Comparison of ENCODE assay signal across 1 cellular context in the genomic region with DNA sequence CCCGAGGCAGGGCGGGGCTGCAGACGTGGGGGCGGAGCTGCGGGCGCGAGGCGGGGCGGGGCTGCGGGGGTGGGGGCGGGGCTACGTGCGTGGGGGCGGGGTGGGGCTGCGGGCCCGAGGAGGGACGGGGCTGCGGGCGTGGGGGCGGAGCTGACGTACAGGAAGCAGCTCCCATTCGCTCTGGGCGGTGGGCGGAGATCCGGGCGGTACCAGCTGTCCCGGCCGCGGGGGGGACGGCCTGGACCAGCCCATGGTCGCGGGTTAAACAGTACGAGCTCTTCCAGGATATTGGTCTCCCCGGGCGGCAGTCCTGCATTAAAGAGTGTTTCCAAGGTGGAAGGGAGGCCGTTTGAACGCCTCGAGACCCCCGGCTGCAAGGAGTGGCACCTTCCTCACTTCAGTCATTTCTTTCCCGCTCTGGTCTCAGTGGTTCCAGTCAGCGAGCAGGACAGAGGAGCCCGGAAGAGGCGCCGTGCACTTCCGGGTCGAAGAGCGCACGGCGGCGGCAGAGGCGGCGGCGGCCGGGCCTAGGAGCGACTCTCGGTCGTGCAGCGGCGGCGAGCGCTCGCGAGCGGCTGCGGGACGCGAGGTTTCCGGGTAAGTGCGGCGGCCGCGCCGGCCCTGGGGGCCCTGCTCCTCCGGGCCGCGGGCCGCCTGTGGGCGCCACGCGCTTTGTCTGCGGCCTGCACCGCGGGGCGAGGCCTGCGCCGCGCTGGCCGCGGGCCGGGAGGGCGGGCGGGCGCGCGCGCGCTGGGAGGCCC.
A peak's percentile ranks its signal among the peaks of the same experiment; 100 is the strongest.
TF ChIP-seq lines count a peak whose summit lies in the region.

A gene with protein sequence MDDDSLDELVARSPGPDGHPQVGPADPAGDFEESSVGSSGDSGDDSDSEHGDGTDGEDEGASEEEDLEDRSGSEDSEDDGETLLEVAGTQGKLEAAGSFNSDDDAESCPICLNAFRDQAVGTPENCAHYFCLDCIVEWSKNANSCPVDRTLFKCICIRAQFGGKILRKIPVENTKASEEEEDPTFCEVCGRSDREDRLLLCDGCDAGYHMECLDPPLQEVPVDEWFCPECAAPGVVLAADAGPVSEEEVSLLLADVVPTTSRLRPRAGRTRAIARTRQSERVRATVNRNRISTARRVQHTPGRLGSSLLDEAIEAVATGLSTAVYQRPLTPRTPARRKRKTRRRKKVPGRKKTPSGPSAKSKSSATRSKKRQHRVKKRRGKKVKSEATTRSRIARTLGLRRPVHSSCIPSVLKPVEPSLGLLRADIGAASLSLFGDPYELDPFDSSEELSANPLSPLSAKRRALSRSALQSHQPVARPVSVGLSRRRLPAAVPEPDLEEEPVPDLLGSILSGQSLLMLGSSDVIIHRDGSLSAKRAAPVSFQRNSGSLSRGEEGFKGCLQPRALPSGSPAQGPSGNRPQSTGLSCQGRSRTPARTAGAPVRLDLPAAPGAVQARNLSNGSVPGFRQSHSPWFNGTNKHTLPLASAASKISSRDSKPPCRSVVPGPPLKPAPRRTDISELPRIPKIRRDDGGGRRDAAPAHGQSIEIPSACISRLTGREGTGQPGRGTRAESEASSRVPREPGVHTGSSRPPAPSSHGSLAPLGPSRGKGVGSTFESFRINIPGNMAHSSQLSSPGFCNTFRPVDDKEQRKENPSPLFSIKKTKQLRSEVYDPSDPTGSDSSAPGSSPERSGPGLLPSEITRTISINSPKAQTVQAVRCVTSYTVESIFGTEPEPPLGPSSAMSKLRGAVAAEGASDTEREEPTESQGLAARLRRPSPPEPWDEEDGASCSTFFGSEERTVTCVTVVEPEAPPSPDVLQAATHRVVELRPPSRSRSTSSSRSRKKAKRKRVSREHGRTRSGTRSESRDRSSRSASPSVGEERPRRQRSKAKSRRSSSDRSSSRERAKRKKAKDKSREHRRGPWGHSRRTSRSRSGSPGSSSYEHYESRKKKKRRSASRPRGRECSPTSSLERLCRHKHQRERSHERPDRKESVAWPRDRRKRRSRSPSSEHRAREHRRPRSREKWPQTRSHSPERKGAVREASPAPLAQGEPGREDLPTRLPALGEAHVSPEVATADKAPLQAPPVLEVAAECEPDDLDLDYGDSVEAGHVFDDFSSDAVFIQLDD (N-terminal part only) (plus strand): TSS at position 475 of the 761 bp plus-strand sequence. CDS start 5,043 bp downstream, outside the sequence.

TF ChIP-seq in K562, 482 proteins besides CTCF, POLR2A, EP300 and RAD21 (continued from another document and continues in another):
- TF ChIP-seq, protein P1, sequence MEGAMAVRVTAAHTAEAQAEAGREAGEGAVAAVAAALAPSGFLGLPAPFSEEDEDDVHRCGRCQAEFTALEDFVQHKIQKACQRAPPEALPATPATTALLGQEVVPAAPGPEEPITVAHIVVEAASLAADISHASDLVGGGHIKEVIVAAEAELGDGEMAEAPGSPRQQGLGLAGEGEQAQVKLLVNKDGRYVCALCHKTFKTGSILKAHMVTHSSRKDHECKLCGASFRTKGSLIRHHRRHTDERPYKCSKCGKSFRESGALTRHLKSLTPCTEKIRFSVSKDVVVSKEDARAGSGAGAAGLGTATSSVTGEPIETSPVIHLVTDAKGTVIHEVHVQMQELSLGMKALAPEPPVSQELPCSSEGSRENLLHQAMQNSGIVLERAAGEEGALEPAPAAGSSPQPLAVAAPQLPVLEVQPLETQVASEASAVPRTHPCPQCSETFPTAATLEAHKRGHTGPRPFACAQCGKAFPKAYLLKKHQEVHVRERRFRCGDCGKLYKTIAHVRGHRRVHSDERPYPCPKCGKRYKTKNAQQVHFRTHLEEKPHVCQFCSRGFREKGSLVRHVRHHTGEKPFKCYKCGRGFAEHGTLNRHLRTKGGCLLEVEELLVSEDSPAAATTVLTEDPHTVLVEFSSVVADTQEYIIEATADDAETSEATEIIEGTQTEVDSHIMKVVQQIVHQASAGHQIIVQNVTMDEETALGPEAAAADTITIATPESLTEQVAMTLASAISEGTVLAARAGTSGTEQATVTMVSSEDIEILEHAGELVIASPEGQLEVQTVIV (CRISPR knock-in tag; IDR thresholded peaks at IDR 0.05; ENCODE audit: borderline replicate concordance): no peak
- TF ChIP-seq NCOA1 (IDR thresholded peaks at IDR 0.05; ENCODE audit: low read depth) (peak; percentile 83), ZNF146 (CRISPR knock-in tag; IDR thresholded peaks at IDR 0.05; ENCODE audit: unreplicated experiment) (no peak), HDAC1 (IDR thresholded peaks at IDR 0.05) (peak in 1 of 2 experiments; percentile 57; a peak in 1 of 4 replicates), SRSF1 (IDR thresholded peaks at IDR 0.05; ENCODE audit: low read depth, low read length) (no peak), GATAD2A (IDR thresholded peaks at IDR 0.05) (no peak), POLR2AphosphoS5 (IDR thresholded peaks at IDR 0.05; ENCODE audit: control insufficient read depth, insufficient read depth, low read depth, low read length) (peak; percentile 84; the same call in 1 of the 2 replicates), MCM2 (IDR thresholded peaks at IDR 0.05; ENCODE audit: low read depth) (no peak)
- TF ChIP-seq, protein P2, sequence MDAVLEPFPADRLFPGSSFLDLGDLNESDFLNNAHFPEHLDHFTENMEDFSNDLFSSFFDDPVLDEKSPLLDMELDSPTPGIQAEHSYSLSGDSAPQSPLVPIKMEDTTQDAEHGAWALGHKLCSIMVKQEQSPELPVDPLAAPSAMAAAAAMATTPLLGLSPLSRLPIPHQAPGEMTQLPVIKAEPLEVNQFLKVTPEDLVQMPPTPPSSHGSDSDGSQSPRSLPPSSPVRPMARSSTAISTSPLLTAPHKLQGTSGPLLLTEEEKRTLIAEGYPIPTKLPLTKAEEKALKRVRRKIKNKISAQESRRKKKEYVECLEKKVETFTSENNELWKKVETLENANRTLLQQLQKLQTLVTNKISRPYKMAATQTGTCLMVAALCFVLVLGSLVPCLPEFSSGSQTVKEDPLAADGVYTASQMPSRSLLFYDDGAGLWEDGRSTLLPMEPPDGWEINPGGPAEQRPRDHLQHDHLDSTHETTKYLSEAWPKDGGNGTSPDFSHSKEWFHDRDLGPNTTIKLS (IDR thresholded peaks at IDR 0.05; ENCODE audit: borderline replicate concordance, low read depth): peak; percentile 74; the same call in 1 of the 2 replicates
- TF ChIP-seq, protein P3, sequence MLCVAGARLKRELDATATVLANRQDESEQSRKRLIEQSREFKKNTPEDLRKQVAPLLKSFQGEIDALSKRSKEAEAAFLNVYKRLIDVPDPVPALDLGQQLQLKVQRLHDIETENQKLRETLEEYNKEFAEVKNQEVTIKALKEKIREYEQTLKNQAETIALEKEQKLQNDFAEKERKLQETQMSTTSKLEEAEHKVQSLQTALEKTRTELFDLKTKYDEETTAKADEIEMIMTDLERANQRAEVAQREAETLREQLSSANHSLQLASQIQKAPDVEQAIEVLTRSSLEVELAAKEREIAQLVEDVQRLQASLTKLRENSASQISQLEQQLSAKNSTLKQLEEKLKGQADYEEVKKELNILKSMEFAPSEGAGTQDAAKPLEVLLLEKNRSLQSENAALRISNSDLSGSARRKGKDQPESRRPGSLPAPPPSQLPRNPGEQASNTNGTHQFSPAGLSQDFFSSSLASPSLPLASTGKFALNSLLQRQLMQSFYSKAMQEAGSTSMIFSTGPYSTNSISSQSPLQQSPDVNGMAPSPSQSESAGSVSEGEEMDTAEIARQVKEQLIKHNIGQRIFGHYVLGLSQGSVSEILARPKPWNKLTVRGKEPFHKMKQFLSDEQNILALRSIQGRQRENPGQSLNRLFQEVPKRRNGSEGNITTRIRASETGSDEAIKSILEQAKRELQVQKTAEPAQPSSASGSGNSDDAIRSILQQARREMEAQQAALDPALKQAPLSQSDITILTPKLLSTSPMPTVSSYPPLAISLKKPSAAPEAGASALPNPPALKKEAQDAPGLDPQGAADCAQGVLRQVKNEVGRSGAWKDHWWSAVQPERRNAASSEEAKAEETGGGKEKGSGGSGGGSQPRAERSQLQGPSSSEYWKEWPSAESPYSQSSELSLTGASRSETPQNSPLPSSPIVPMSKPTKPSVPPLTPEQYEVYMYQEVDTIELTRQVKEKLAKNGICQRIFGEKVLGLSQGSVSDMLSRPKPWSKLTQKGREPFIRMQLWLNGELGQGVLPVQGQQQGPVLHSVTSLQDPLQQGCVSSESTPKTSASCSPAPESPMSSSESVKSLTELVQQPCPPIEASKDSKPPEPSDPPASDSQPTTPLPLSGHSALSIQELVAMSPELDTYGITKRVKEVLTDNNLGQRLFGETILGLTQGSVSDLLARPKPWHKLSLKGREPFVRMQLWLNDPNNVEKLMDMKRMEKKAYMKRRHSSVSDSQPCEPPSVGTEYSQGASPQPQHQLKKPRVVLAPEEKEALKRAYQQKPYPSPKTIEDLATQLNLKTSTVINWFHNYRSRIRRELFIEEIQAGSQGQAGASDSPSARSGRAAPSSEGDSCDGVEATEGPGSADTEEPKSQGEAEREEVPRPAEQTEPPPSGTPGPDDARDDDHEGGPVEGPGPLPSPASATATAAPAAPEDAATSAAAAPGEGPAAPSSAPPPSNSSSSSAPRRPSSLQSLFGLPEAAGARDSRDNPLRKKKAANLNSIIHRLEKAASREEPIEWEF (CRISPR knock-in tag; IDR thresholded peaks at IDR 0.05): no peak
- TF ChIP-seq, protein P4, sequence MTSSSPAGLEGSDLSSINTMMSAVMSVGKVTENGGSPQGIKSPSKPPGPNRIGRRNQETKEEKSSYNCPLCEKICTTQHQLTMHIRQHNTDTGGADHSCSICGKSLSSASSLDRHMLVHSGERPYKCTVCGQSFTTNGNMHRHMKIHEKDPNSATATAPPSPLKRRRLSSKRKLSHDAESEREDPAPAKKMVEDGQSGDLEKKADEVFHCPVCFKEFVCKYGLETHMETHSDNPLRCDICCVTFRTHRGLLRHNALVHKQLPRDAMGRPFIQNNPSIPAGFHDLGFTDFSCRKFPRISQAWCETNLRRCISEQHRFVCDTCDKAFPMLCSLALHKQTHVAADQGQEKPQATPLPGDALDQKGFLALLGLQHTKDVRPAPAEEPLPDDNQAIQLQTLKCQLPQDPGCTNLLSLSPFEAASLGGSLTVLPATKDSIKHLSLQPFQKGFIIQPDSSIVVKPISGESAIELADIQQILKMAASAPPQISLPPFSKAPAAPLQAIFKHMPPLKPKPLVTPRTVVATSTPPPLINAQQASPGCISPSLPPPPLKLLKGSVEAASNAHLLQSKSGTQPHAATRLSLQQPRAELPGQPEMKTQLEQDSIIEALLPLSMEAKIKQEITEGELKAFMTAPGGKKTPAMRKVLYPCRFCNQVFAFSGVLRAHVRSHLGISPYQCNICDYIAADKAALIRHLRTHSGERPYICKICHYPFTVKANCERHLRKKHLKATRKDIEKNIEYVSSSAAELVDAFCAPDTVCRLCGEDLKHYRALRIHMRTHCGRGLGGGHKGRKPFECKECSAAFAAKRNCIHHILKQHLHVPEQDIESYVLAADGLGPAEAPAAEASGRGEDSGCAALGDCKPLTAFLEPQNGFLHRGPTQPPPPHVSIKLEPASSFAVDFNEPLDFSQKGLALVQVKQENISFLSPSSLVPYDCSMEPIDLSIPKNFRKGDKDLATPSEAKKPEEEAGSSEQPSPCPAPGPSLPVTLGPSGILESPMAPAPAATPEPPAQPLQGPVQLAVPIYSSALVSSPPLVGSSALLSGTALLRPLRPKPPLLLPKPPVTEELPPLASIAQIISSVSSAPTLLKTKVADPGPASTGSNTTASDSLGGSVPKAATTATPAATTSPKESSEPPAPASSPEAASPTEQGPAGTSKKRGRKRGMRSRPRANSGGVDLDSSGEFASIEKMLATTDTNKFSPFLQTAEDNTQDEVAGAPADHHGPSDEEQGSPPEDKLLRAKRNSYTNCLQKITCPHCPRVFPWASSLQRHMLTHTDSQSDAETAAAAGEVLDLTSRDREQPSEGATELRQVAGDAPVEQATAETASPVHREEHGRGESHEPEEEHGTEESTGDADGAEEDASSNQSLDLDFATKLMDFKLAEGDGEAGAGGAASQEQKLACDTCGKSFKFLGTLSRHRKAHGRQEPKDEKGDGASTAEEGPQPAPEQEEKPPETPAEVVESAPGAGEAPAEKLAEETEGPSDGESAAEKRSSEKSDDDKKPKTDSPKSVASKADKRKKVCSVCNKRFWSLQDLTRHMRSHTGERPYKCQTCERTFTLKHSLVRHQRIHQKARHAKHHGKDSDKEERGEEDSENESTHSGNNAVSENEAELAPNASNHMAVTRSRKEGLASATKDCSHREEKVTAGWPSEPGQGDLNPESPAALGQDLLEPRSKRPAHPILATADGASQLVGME (CRISPR knock-in tag; IDR thresholded peaks at IDR 0.05): no peak
- TF ChIP-seq, protein P5, sequence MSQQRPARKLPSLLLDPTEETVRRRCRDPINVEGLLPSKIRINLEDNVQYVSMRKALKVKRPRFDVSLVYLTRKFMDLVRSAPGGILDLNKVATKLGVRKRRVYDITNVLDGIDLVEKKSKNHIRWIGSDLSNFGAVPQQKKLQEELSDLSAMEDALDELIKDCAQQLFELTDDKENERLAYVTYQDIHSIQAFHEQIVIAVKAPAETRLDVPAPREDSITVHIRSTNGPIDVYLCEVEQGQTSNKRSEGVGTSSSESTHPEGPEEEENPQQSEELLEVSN (IDR thresholded peaks at IDR 0.05; ENCODE audit: borderline replicate concordance in 1 of 2, extremely low read depth in 1 of 2, insufficient read depth in 1 of 2, insufficient read length in 1 of 2, low read depth in 1 of 2, low read length in 1 of 2, poor library complexity in 1 of 2, severe bottlenecking in 1 of 2): peak; percentile 30 to 79
- TF ChIP-seq, protein P6, sequence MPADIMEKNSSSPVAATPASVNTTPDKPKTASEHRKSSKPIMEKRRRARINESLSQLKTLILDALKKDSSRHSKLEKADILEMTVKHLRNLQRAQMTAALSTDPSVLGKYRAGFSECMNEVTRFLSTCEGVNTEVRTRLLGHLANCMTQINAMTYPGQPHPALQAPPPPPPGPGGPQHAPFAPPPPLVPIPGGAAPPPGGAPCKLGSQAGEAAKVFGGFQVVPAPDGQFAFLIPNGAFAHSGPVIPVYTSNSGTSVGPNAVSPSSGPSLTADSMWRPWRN (IDR thresholded peaks at IDR 0.05; ENCODE audit: low read depth): no peak
- TF ChIP-seq, protein P7, sequence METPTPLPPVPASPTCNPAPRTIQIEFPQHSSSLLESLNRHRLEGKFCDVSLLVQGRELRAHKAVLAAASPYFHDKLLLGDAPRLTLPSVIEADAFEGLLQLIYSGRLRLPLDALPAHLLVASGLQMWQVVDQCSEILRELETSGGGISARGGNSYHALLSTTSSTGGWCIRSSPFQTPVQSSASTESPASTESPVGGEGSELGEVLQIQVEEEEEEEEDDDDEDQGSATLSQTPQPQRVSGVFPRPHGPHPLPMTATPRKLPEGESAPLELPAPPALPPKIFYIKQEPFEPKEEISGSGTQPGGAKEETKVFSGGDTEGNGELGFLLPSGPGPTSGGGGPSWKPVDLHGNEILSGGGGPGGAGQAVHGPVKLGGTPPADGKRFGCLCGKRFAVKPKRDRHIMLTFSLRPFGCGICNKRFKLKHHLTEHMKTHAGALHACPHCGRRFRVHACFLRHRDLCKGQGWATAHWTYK (CRISPR knock-in tag; IDR thresholded peaks at IDR 0.05): no peak
- TF ChIP-seq, protein P8, sequence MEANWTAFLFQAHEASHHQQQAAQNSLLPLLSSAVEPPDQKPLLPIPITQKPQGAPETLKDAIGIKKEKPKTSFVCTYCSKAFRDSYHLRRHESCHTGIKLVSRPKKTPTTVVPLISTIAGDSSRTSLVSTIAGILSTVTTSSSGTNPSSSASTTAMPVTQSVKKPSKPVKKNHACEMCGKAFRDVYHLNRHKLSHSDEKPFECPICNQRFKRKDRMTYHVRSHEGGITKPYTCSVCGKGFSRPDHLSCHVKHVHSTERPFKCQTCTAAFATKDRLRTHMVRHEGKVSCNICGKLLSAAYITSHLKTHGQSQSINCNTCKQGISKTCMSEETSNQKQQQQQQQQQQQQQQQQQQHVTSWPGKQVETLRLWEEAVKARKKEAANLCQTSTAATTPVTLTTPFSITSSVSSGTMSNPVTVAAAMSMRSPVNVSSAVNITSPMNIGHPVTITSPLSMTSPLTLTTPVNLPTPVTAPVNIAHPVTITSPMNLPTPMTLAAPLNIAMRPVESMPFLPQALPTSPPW (CRISPR knock-in tag; IDR thresholded peaks at IDR 0.05): peak; percentile 96
